In genomic region chr10:27611209-27611608, GRCh38 we compare ENCODE assay signal across 18 cellular contexts.
DNase-seq lines count a peak whose midpoint lies in the region; TF ChIP-seq lines count a peak whose summit lies in the region.
"Had no signal": no experiment of that assay in that cellular context is flagged by ENCODE, and none has a peak within 500 bp of the region (broad histone marks: within the 10 kb centered on the region; RNA-seq: fewer than 3 reads in every experiment).

No MANE protein-coding gene starts in this region.

- TF ChIP-seq CTCF in AG04449 (IDR thresholded peaks at IDR 0.05; ENCODE audit: insufficient read depth, low read length, missing control alignments) (no peak), hepatocyte (IDR thresholded peaks at IDR 0.05; ENCODE audit: poor library complexity) (no peak), sigmoid colon (IDR thresholded peaks at IDR 0.05) (no peak), tibial artery (IDR thresholded peaks at IDR 0.05) (no peak)

- H3K27me3 ChIP-seq in hepatocyte: no peaks in the 10 kb centered on the region
- H3K27me3 ChIP-seq in sigmoid colon: no peaks in the 10 kb centered on the region
- H3K27me3 ChIP-seq in tibial artery: no peaks in the 10 kb centered on the region
- H3K27me3 ChIP-seq: heart right ventricle, uterus had no signal

- H2AFZ ChIP-seq in hepatocyte: no peak overlapping the region

- H3K9me3 ChIP-seq in hepatocyte (ENCODE audit: low read depth) (no peaks in the 10 kb centered on the region), sigmoid colon (no peaks in the 10 kb centered on the region), tibial artery (no peaks in the 10 kb centered on the region)
- H3K9me3 ChIP-seq: heart right ventricle, prostate gland, uterus had no signal

- H3K27ac ChIP-seq in hepatocyte (no peak overlapping the region), sigmoid colon (no peak overlapping the region), tibial artery (no peak overlapping the region)
- H3K27ac ChIP-seq: coronary artery, heart right ventricle, prostate gland had no signal

- POLR2A ChIA-PET in AG04449 (lab: Yijun Ruan, JAX): no interaction called here

- no peaks in the 10 kb centered on the region for H3K9me2 ChIP-seq in hepatocyte (replicated peaks; ENCODE audit: insufficient read depth)

- DNase-seq in AG04449 (ENCODE audit: low read depth, low spot score): peak; percentile 78
- DNase-seq in ELR (ENCODE audit: low read depth): peak; percentile 36
- peak; percentile 15 for DNase-seq in SHP77 treated with DMSO at 0.1 percent for 48 hours (lab: John Stamatoyannopoulos, UW)
- DNase-seq in hepatocyte (ENCODE audit: low spot score): peak; percentile 30
- no peak for DNase-seq in MV-4-11 (lab: John Stamatoyannopoulos, UW)
- no peak for DNase-seq in sigmoid colon
- no peak for DNase-seq in SK-N-DZ (ENCODE audit: low spot score)
- no peak for DNase-seq in tibial artery
- DNase-seq: activated CD4-positive, alpha-beta T cell treated with anti-CD3 and anti-CD28 coated beads, Interleukin-2, amount 10 ng/mL, durations not matched to agents 7 days and 5 days; COR-L47; heart right ventricle; KG1; NCI-H1105 treated with DMSO at 0.1 percent for 48 hours; NCI-H2171 treated with DMSO at 0.1 percent for 48 hours; SW 1271; uterus had no signal

- TF ChIP-seq POLR2A in sigmoid colon (IDR thresholded peaks at IDR 0.05): no peak

- 48% methylated on average over 3 of the region's 3 CpGs for WGBS in hepatocyte (ENCODE audit: low lambda C conversion rate, missing lambda C conversion rate)
- WGBS in sigmoid colon, 2 donors: 15 to 66% methylated on average over 3 of the region's 3 CpGs

- intact Hi-C loops in sigmoid colon (cut with DNase I) (no loop called here), tibial artery (cut with DNase I; ENCODE audit: low total_unique reads) (no loop called here)

- H3K4me3 ChIP-seq in AG04449 (ENCODE audit: low read depth, low read length) (no peak overlapping the region), hepatocyte (no peak overlapping the region), sigmoid colon (no peak overlapping the region), tibial artery (no peak overlapping the region)
- H3K4me3 ChIP-seq: coronary artery, heart right ventricle, prostate gland, uterus had no signal

- H3K79me2 ChIP-seq in hepatocyte: no peaks in the 10 kb centered on the region

- CTCF ChIA-PET in AG04449 (lab: Yijun Ruan, JAX): interaction anchor here (0.8 kb wide), 1 partner anchor 14 kb away, joined by 3 read pairs; no protein-coding TSS in a partner anchor

- no peaks in the 10 kb centered on the region for H4K20me1 ChIP-seq in hepatocyte (ENCODE audit: insufficient read depth, poor library complexity, severe bottlenecking)

- no peaks in the 10 kb centered on the region for H3K4me1 ChIP-seq in hepatocyte (ENCODE audit: insufficient read depth)
- H3K4me1 ChIP-seq in sigmoid colon: peaks cover 0 to 11% (median 10%) of the 10 kb centered on the region in 4 donors
- peaks cover 0 to 13% (median 0%) of the 10 kb centered on the region in 4 donors for H3K4me1 ChIP-seq in tibial artery
- H3K4me1 ChIP-seq: prostate gland, uterus had no signal

- TF ChIP-seq EP300 in sigmoid colon (IDR thresholded peaks at IDR 0.05): no peak

- H3K4me2 ChIP-seq in hepatocyte: no peak overlapping the region

- no peaks in the 10 kb centered on the region for H3K36me3 ChIP-seq in hepatocyte (replicated peaks; ENCODE audit: insufficient read depth, low read depth)
- H3K36me3 ChIP-seq in sigmoid colon: no peaks in the 10 kb centered on the region
- H3K36me3 ChIP-seq in tibial artery: no peaks in the 10 kb centered on the region
- H3K36me3 ChIP-seq: heart right ventricle, prostate gland, uterus had no signal

Comparison
In these comparisons a context has a peak if more than half of its experiments do, and no peak if none do; other contexts are left out.
1. DNase-seq: peak in AG04449 (single experiment), ELR (single experiment), SHP77 treated with DMSO at 0.1 percent for 48 hours (single experiment) and hepatocyte (single experiment); none in MV-4-11 (single experiment), sigmoid colon (single experiment), SK-N-DZ (single experiment) and tibial artery (0 of 2).